Comparison of ENCODE assay signal across 19 cellular contexts in the genomic region with DNA sequence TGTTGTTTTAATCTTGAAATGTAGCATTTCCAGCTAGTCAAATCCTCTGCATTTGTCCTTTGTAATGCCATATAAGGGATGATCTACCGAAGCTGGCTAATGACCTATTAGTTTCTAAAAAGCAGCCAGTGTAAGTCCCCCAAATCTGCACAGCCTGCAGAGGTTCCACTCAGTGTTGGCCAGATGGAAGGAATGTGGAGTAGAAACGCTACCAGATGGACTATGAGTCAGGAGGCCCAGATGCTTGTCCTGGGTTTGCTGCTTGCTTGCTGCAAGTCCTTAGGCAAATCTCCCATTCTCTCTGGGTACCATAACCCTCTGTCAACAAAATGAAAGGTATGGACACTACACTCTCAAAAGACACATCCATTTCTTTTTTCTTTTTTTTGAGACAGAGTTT.
DNase-seq lines count a peak whose midpoint lies in the region; ATAC-seq and TF ChIP-seq lines count a peak whose summit lies in the region.
"Had no signal": no experiment of that assay in that cellular context is flagged by ENCODE, and none has a peak within 500 bp of the region (broad histone marks: within the 10 kb centered on the region; RNA-seq: fewer than 3 reads in every experiment).

No MANE protein-coding gene starts in this region.

- no peaks in the 10 kb centered on the region for H3F3A ChIP-seq in MM.1S (ENCODE audit: insufficient read depth, low read length)

- no peaks in the 10 kb centered on the region for H3K36me3 Mint-ChIP-seq in natural killer cell
- H3K36me3 Mint-ChIP-seq: stimulated activated effector memory CD8-positive, alpha-beta T cell treated with anti-CD3 and anti-CD28 coated beads, Interleukin-12 subunit alpha, Interleukin-12 subunit beta, amount 100 ng/mL, for 72 hours had no signal

- no peaks in the 10 kb centered on the region for H3K9me2 ChIP-seq in MM.1S (replicated peaks; ENCODE audit: insufficient read depth, low read length)

- no peak for ATAC-seq in HG02870 (IDR thresholded peaks at IDR 0.05; ENCODE audit: unreplicated experiment)
- no peak for ATAC-seq in natural killer cell
- ATAC-seq in HG03025 (IDR thresholded peaks at IDR 0.05; ENCODE audit: low FRiP score, unreplicated experiment), result no peak
- ATAC-seq: CD8-positive, alpha-beta T cell; stimulated activated effector memory CD8-positive, alpha-beta T cell treated with anti-CD3 and anti-CD28 coated beads, Interleukin-12 subunit alpha, Interleukin-12 subunit beta, amount 100 ng/mL, for 72 hours had no signal

- TF ChIP-seq CTCF in fibroblast of lung (conservative IDR thresholded peaks at IDR 0.05 in 1 of 2, IDR thresholded peaks at IDR 0.05 in 1 of 2; ENCODE audit: low read depth in 1 of 2, low read length in 2 of 2) (no peak), natural killer cell (IDR thresholded peaks at IDR 0.05) (no peak), MM.1S (IDR thresholded peaks at IDR 0.05; ENCODE audit: low read length) (no peak)

- H3K9me3 Mint-ChIP-seq in natural killer cell, result no peaks in the 10 kb centered on the region
- H3K9me3 Mint-ChIP-seq: CD8-positive, alpha-beta T cell; stimulated activated effector memory CD8-positive, alpha-beta T cell treated with anti-CD3 and anti-CD28 coated beads, Interleukin-12 subunit alpha, Interleukin-12 subunit beta, amount 100 ng/mL, for 72 hours had no signal

- H3K27ac Mint-ChIP-seq in natural killer cell, result no peak overlapping the region
- H3K27ac Mint-ChIP-seq: CD8-positive, alpha-beta T cell; dendritic cell treated with granulocyte-macrophage colony-stimulating factor and Interleukin-4, amounts not matched to agents 40 ng/mL and 50 ng/mL, for 4 days; stimulated activated effector memory CD8-positive, alpha-beta T cell treated with anti-CD3 and anti-CD28 coated beads, Interleukin-12 subunit alpha, Interleukin-12 subunit beta, amount 100 ng/mL, for 72 hours had no signal

- H3K36me3 ChIP-seq in SJCRH30, result no peaks in the 10 kb centered on the region
- H3K36me3 ChIP-seq in fibroblast of lung (ENCODE audit: control insufficient read depth, insufficient read depth, low read length), result no peaks in the 10 kb centered on the region
- no peaks in the 10 kb centered on the region for H3K36me3 ChIP-seq in MM.1S (replicated peaks; ENCODE audit: insufficient read depth, low read length)
- H3K36me3 ChIP-seq: left ventricle myocardium inferior had no signal

- H4K20me1 ChIP-seq in fibroblast of lung (ENCODE audit: control insufficient read depth, extremely low read depth, insufficient read depth, low read length) (no peaks in the 10 kb centered on the region), MM.1S (ENCODE audit: insufficient read depth, low read length) (no peaks in the 10 kb centered on the region)

- H3K4me3 Mint-ChIP-seq in natural killer cell, result no peak overlapping the region
- H3K4me3 Mint-ChIP-seq: CD8-positive, alpha-beta T cell; dendritic cell treated with granulocyte-macrophage colony-stimulating factor and Interleukin-4, amounts not matched to agents 40 ng/mL and 50 ng/mL, for 4 days; stimulated activated effector memory CD8-positive, alpha-beta T cell treated with anti-CD3 and anti-CD28 coated beads, Interleukin-12 subunit alpha, Interleukin-12 subunit beta, amount 100 ng/mL, for 72 hours had no signal

- H3K4me2 ChIP-seq in fibroblast of lung (ENCODE audit: extremely low read depth, insufficient read depth, low read length), result no peak overlapping the region
- H3K4me2 ChIP-seq in MM.1S (ENCODE audit: low read depth, low read length), result no peak overlapping the region
- H3K4me2 ChIP-seq: PC-9 had no signal

- H3K27me3 Mint-ChIP-seq in natural killer cell (ENCODE audit: low read depth in 2 of 2), result no peaks in the 10 kb centered on the region
- H3K27me3 Mint-ChIP-seq: dendritic cell treated with granulocyte-macrophage colony-stimulating factor and Interleukin-4, amounts not matched to agents 40 ng/mL and 50 ng/mL, for 4 days had no signal

- peak; percentile 85 for DNase-seq in HCEC 1CT
- peak; percentile 13 to 34 for DNase-seq in SJCRH30
- peak; percentile 68 to 82 for DNase-seq in fibroblast of lung (ENCODE audit: low read depth in 2 of 2)
- peak; percentile 30 for DNase-seq in superior temporal gyrus (ENCODE audit: extremely low spot score)
- DNase-seq in natural killer cell, result no peak
- no peak for DNase-seq in MM.1S
- DNase-seq: CD8-positive, alpha-beta T cell; left ventricle myocardium inferior; NCI-H1417; NCI-H510A treated with DMSO at 0.1 percent for 48 hours; PC-9; small intestine; SW 1271; trophoblast cell had no signal

- H3K4me1 Mint-ChIP-seq in natural killer cell, result peaks cover 0 to 2% of the 10 kb centered on the region in 2 donors

- H3K79me2 ChIP-seq in fibroblast of lung (ENCODE audit: control insufficient read depth, insufficient read depth, low read length) (no peaks in the 10 kb centered on the region), MM.1S (ENCODE audit: low read length) (no peaks in the 10 kb centered on the region)

- H3K27ac ChIP-seq in SJCRH30, result no peak overlapping the region
- no peak overlapping the region for H3K27ac ChIP-seq in fibroblast of lung (ENCODE audit: insufficient read depth, low read length)
- H3K27ac ChIP-seq in MM.1S (ENCODE audit: low read length), result no peak overlapping the region
- H3K27ac ChIP-seq: left ventricle myocardium inferior, PC-9, VCaP had no signal

- H3K4me1 ChIP-seq in SJCRH30 (peaks cover 12% of the 10 kb centered on the region), fibroblast of lung (ENCODE audit: control insufficient read depth, extremely low read depth, insufficient read depth, low read length) (no peaks in the 10 kb centered on the region), MM.1S (ENCODE audit: low read length) (no peaks in the 10 kb centered on the region)

- intact Hi-C loops in natural killer cell (cut with micrococcal nuclease), result loop anchor here (5.0 to 10.0 kb wide), 2 partner anchors 465 to 698 kb away; no protein-coding TSS in a partner anchor

- H2AFZ ChIP-seq in fibroblast of lung (ENCODE audit: low read length) (no peak overlapping the region), MM.1S (ENCODE audit: low read length) (no peak overlapping the region)
- H2AFZ ChIP-seq: PC-9 had no signal

- no peaks in the 10 kb centered on the region for H3K9me3 ChIP-seq in SJCRH30 (replicated peaks)
- no peaks in the 10 kb centered on the region for H3K9me3 ChIP-seq in fibroblast of lung (ENCODE audit: control insufficient read depth, insufficient read depth, low read depth, low read length)
- H3K9me3 ChIP-seq in MM.1S (replicated peaks; ENCODE audit: insufficient read depth, low read length), result no peaks in the 10 kb centered on the region
- H3K9me3 ChIP-seq: left ventricle myocardium inferior had no signal

- H3K9ac ChIP-seq in fibroblast of lung (ENCODE audit: insufficient read depth, low read length), result no peak overlapping the region
- no peak overlapping the region for H3K9ac ChIP-seq in MM.1S (ENCODE audit: low read length)

- H3K27me3 ChIP-seq in SJCRH30 (no peaks in the 10 kb centered on the region), fibroblast of lung (ENCODE audit: control insufficient read depth, insufficient read depth, low read length) (no peaks in the 10 kb centered on the region), MM.1S (replicated peaks; ENCODE audit: insufficient read depth, low read length) (no peaks in the 10 kb centered on the region)

- H3K4me3 ChIP-seq in SJCRH30, result no peak overlapping the region
- no peak overlapping the region for H3K4me3 ChIP-seq in fibroblast of lung (replicated peaks in 1 of 4; ENCODE audit: control extremely low read depth in 1 of 4, insufficient read depth in 1 of 4, low read depth in 3 of 4, low read length in 4 of 4)
- H3K4me3 ChIP-seq in MM.1S (ENCODE audit: low read length), result no peak overlapping the region
- H3K4me3 ChIP-seq: left ventricle myocardium inferior, PC-9 had no signal

Comparison
In these comparisons a context has a peak if more than half of its experiments do, and no peak if none do; other contexts are left out.
1. DNase-seq: peak in HCEC 1CT (single experiment), SJCRH30 (2 of 2), fibroblast of lung (2 of 2) and superior temporal gyrus (single experiment); none in natural killer cell (single experiment) and MM.1S (single experiment).